In the genomic region with DNA sequence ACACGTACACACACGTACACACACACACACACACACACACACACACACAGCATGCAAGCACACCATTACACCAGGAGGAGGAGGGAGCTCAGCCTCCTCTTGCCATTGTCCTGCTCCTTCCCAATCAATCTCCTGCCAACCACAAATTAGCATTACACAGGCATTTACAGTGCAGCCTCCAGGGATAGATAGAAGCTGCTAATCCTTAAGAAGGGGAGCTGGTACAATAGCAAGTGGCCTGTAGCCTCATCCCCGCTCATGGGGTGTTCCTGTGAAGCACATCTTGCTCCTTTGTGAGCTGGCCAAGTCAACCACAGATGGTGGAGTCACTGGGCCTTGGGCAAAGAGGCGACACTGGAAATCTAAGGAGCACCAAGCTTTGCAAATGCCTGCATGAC, we compare ENCODE assay signal across 13 cellular contexts.
DNase-seq lines count a peak whose midpoint lies in the region; ATAC-seq, FAIRE-seq and TF ChIP-seq lines count a peak whose summit lies in the region.
"Had no signal": no experiment of that assay in that cellular context is flagged by ENCODE, and none has a peak within 500 bp of the region (broad histone marks: within the 10 kb centered on the region; RNA-seq: fewer than 3 reads in every experiment).

No MANE protein-coding gene starts in this region.

- peak; percentile 7 to 28; a peak in 3 of 4 replicates for TF ChIP-seq RAD21 in H1 (IDR thresholded peaks at IDR 0.05 in 1 of 2, conservative IDR thresholded peaks at IDR 0.05 in 1 of 2; ENCODE audit: low read depth in 2 of 2, low read length in 2 of 2)

- H2BK15ac ChIP-seq in H1 (ENCODE audit: low read length): no peak overlapping the region

- TF ChIP-seq EP300 in H1 (IDR thresholded peaks at IDR 0.05; ENCODE audit: borderline replicate concordance in 1 of 2, low read depth in 2 of 2, low read length in 2 of 2): no peak

- DNase-seq in ELF-1 (ENCODE audit: low read depth, low spot score) (peak; percentile 94), NCI-H2227 (lab: John Stamatoyannopoulos, UW; ENCODE audit: unreplicated experiment) (peak; percentile 59), H1 (ENCODE audit: low read depth in 1 of 2, low spot score in 2 of 2) (peak in 1 of 2 experiments; percentile 58), osteoblast (ENCODE audit: insufficient read length, low spot score, missing footprints) (no peak), SHP77 (lab: John Stamatoyannopoulos, UW) (no peak), OCI-M2 (lab: John Stamatoyannopoulos, UW; ENCODE audit: unreplicated experiment) (no peak), 8988T (no peak)
- DNase-seq: activated gamma-delta T cell; CD8-positive, alpha-beta memory T cell; NCI-H1105 treated with DMSO at 0.1 percent for 48 hours; NK-92 treated with Interleukin-12 subunit alpha and Interleukin-12 subunit beta, amount 100 ng/mL, for 24 hours; T-helper 1 cell had no signal

- H3K79me2 ChIP-seq in H1 (ENCODE audit: control insufficient read depth in 1 of 2, insufficient read depth in 2 of 2, low read length in 2 of 2) (no peaks in the 10 kb centered on the region), osteoblast (ENCODE audit: insufficient read depth, low read length) (no peaks in the 10 kb centered on the region)

- H4K5ac ChIP-seq in H1 (ENCODE audit: insufficient read length, low read depth, low read length): peak overlapping the region; percentile 1

- peak overlapping the region; percentile 98; the same call in 1 of the 2 replicates for H2BK5ac ChIP-seq in H1 (ENCODE audit: low read depth, low read length)

- peak overlapping the region; percentile 98 for H2BK20ac ChIP-seq in H1 (ENCODE audit: low read length)

- H2BK120ac ChIP-seq in H1 (replicated peaks; ENCODE audit: low read depth, low read length): peak overlapping the region; percentile 86

- FAIRE-seq in H1 (lab: Jason Lieb, UNC): peak; percentile 91

- peak overlapping the region; percentile 1 for H3K4ac ChIP-seq in H1 (replicated peaks; ENCODE audit: insufficient read length, low read depth, low read length)

- no peaks in the 10 kb centered on the region for H3K79me1 ChIP-seq in H1 (ENCODE audit: low read depth, low read length)

- no peak for ATAC-seq in HG02870 (IDR thresholded peaks at IDR 0.05; ENCODE audit: unreplicated experiment)

- H3K9me3 ChIP-seq in H1 (ENCODE audit: insufficient read depth in 2 of 2, low read depth in 1 of 2, low read length in 1 of 2): no peaks in the 10 kb centered on the region
- H3K9me3 ChIP-seq in osteoblast (ENCODE audit: low read depth, low read length): no peaks in the 10 kb centered on the region

- H3K4me3 ChIP-seq in H1 (ENCODE audit: extremely low read depth in 1 of 4, insufficient read depth in 2 of 4, low read depth in 3 of 4, low read length in 4 of 4): peak overlapping the region in 1 of 4 experiments; percentile 23; a peak in 1 of 8 replicates
- no peak overlapping the region for H3K4me3 ChIP-seq in osteoblast (ENCODE audit: insufficient read depth, low read length)

- H3K56ac ChIP-seq in H1 (replicated peaks; ENCODE audit: insufficient read length, low read depth, low read length): no peak overlapping the region

- H3K4me2 ChIP-seq in H1 (ENCODE audit: insufficient read depth in 1 of 2, low read depth in 2 of 2, low read length in 2 of 2): peak overlapping the region; percentile 22 to 50; a peak in 3 of 4 replicates
- peak overlapping the region; percentile 1 for H3K4me2 ChIP-seq in osteoblast (ENCODE audit: insufficient read depth, low read length)

- H2AK5ac ChIP-seq in H1 (ENCODE audit: low read depth, low read length): peak overlapping the region; percentile 83; the same call in 1 of the 2 replicates

- H3K23ac ChIP-seq in H1 (ENCODE audit: insufficient read length): no peak overlapping the region

- no peak overlapping the region for H3K9ac ChIP-seq in H1 (replicated peaks in 1 of 4; ENCODE audit: extremely low read depth in 1 of 4, low read depth in 3 of 4, low read length in 3 of 4)

- H2BK12ac ChIP-seq in H1 (ENCODE audit: low read depth, low read length): peak overlapping the region; percentile 91; the same call in 1 of the 2 replicates

- no peaks in the 10 kb centered on the region; a peak in 1 of 7 replicates for H3K27me3 ChIP-seq in H1 (replicated peaks in 1 of 4; ENCODE audit: control insufficient read depth in 3 of 4, extremely low read depth in 1 of 4, insufficient read depth in 3 of 4, low read length in 3 of 4)
- H3K27me3 ChIP-seq in osteoblast (ENCODE audit: insufficient read depth, low read length): no peaks in the 10 kb centered on the region

- CTCF ChIA-PET in H1 (lab: Charles Lee; ENCODE audit: partially characterized antibody): interaction anchor here (0.6 to 4.9 kb wide), 15 partner anchors 9 to 149 kb away, joined by 3 to 29 read pairs (median 3); no protein-coding TSS in a partner anchor

- no peaks in the 10 kb centered on the region for H3K36me3 ChIP-seq in H1 (ENCODE audit: control insufficient read depth in 2 of 4, insufficient read depth in 4 of 4, low read length in 3 of 4)
- H3K36me3 ChIP-seq in osteoblast (ENCODE audit: insufficient read depth, low read length): no peaks in the 10 kb centered on the region

- POLR2A ChIA-PET in H1 (lab: Charles Lee; ENCODE audit: partially characterized antibody): interaction anchor here (0.9 to 4.4 kb wide), 10 partner anchors 8 to 118 kb away, joined by 3 to 47 read pairs (median 6); partner anchors contain the start of gene PKDCC

- peak overlapping the region; percentile 19 for H4K91ac ChIP-seq in H1 (replicated peaks; ENCODE audit: insufficient read length, low read length)

- H3K14ac ChIP-seq in H1 (ENCODE audit: insufficient read length): no peak overlapping the region

- TF ChIP-seq CTCF in H1 (IDR thresholded peaks at IDR 0.05; ENCODE audit: control extremely low read depth in 1 of 3, insufficient read depth in 1 of 3, low read depth in 1 of 3, low read length in 3 of 3) (peak in 2 of 3 experiments; percentile 4 to 19; a peak in 2 of 4 replicates), osteoblast (IDR thresholded peaks at IDR 0.05; ENCODE audit: extremely low read depth, low read depth, low read length) (no peak)

- H3K4me1 ChIP-seq in H1 (replicated peaks in 1 of 4; ENCODE audit: control insufficient read depth in 3 of 4, insufficient read depth in 4 of 4, low read length in 3 of 4) (peaks cover 10 to 33% (median 26%) of the 10 kb centered on the region in 4 experiments), osteoblast (ENCODE audit: insufficient read depth, low read length) (peaks cover 44% of the 10 kb centered on the region)

- H4K8ac ChIP-seq in H1 (ENCODE audit: extremely low read depth, insufficient read depth, low read length): no peak overlapping the region

- no peaks in the 10 kb centered on the region for H4K20me1 ChIP-seq in H1 (replicated peaks in 1 of 2; ENCODE audit: control insufficient read depth in 1 of 2, insufficient read depth in 2 of 2, low read length in 2 of 2)
- H4K20me1 ChIP-seq in osteoblast (ENCODE audit: insufficient read depth, low read length): no peaks in the 10 kb centered on the region

- WGBS in H1 (ENCODE audit: extremely low coverage in 1 of 2, insufficient coverage in 1 of 2, insufficient read length in 1 of 2, insufficient replicate concordance in 2 of 2, low coverage in 1 of 2, low lambda C conversion rate in 2 of 2, missing lambda C conversion rate in 1 of 2), 2 experiments: 30% methylated on average over 4 of the region's 4 CpGs; no CpG with 5 or more reads in 1 of the 2 experiments

- peak overlapping the region; percentile 84 for H3K18ac ChIP-seq in H1 (ENCODE audit: extremely low read depth, low read length)

- peak overlapping the region; percentile 27; the same call in 1 of the 2 replicates for H3K27ac ChIP-seq in H1 (ENCODE audit: low read depth, low read length)
- no peak overlapping the region for H3K27ac ChIP-seq in osteoblast (ENCODE audit: low read depth, low read length)

- H2AFZ ChIP-seq in H1 (ENCODE audit: low read length) (no peak overlapping the region), osteoblast (ENCODE audit: low read length) (no peak overlapping the region)

- no peaks in the 10 kb centered on the region for H3K23me2 ChIP-seq in H1 (ENCODE audit: low read depth, low read length)

- no peak for TF ChIP-seq POLR2A in H1 (IDR thresholded peaks at IDR 0.05; ENCODE audit: control extremely low read depth in 1 of 2, low read depth in 2 of 2, low read length in 2 of 2)

TF ChIP-seq in H1, 55 proteins besides CTCF, POLR2A, EP300 and RAD21 (continues in another document):
- no peak for TF ChIP-seq KDM4A (IDR thresholded peaks at IDR 0.05; ENCODE audit: low read depth, low read length, severe bottlenecking)
- TF ChIP-seq ASH2L (IDR thresholded peaks at IDR 0.05; ENCODE audit: low read length): peak; percentile 33
- no peak for TF ChIP-seq TAF7 (optimal IDR thresholded peaks at IDR 0.05; ENCODE audit: borderline replicate concordance, low read depth, low read length)
- TF ChIP-seq SIN3A (conservative IDR thresholded peaks at IDR 0.05 in 1 of 2, IDR thresholded peaks at IDR 0.05 in 1 of 2; ENCODE audit: low read depth in 1 of 2, low read length in 2 of 2): no peak
- TF ChIP-seq ATF2 (IDR thresholded peaks at IDR 0.05; ENCODE audit: low read length): peak; percentile 74
- no peak for TF ChIP-seq SAP30 (IDR thresholded peaks at IDR 0.05; ENCODE audit: insufficient read depth, insufficient replicate concordance, low read length)
- TF ChIP-seq TEAD4 (IDR thresholded peaks at IDR 0.05; ENCODE audit: low read depth, low read length): peak; percentile 58
- TF ChIP-seq NANOG (IDR thresholded peaks at IDR 0.05; ENCODE audit: insufficient read depth, low read depth, low read length, poor library complexity, severe bottlenecking): peak; percentile 67
- TF ChIP-seq, protein P1, sequence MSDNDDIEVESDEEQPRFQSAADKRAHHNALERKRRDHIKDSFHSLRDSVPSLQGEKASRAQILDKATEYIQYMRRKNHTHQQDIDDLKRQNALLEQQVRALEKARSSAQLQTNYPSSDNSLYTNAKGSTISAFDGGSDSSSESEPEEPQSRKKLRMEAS (IDR thresholded peaks at IDR 0.05): peak; percentile 59; the same call in 1 of the 2 replicates
- no peak for TF ChIP-seq BACH1 (IDR thresholded peaks at IDR 0.05; ENCODE audit: low read length)
- 0 out of 2 replicates have a peak, but pooled peaks have one; percentile 62 for TF ChIP-seq POU5F1 (IDR thresholded peaks at IDR 0.05; ENCODE audit: low read depth, low read length)
- TF ChIP-seq TCF12 (IDR thresholded peaks at IDR 0.05; ENCODE audit: low read depth, low read length): no peak

Comparison
In these comparisons a context has a peak if more than half of its experiments do, and no peak if none do; other contexts are left out.
1. DNase-seq: peak in ELF-1 (single experiment) and NCI-H2227 (single experiment); none in osteoblast (single experiment), SHP77 (0 of 2), OCI-M2 (single experiment) and 8988T (single experiment).